ENCODE assay signal across 20 cellular contexts in genomic region chr10:70148516-70148915, GRCh38. TPM values are rescaled to one million over a fixed set of nuclear protein-coding genes. Genes with fewer than 3 reads are reported as not detected.
DNase-seq lines count a peak whose midpoint lies in the region; ATAC-seq, FAIRE-seq and TF ChIP-seq lines count a peak whose summit lies in the region.
"Had no signal": no experiment of that assay in that cellular context is flagged by ENCODE, and none has a peak within 500 bp of the region (broad histone marks: within the 10 kb centered on the region; RNA-seq: fewer than 3 reads in every experiment).

No MANE protein-coding gene starts in this region.

- H3K4me3 ChIP-seq in DND-41 (ENCODE audit: low read depth in 1 of 2, low read length in 2 of 2) = no peak overlapping the region
- no peak overlapping the region for H3K4me3 ChIP-seq in astrocyte (ENCODE audit: insufficient read depth, low read depth, low read length)
- H3K4me3 ChIP-seq: BLaER1, GM23248, PC-9 had no signal

- H3K79me2 ChIP-seq in DND-41 (ENCODE audit: insufficient read depth, low read length) (peaks cover 37% of the 10 kb centered on the region), astrocyte (ENCODE audit: insufficient read depth, low read length) (peaks cover 63% of the 10 kb centered on the region)

- peaks cover 15% of the 10 kb centered on the region for H3K4me1 Mint-ChIP-seq in activated CD4-positive, alpha-beta memory T cell treated with anti-CD3 and anti-CD28 coated beads for 36 hours (ENCODE audit: low read depth)
- peaks cover 19% of the 10 kb centered on the region for H3K4me1 Mint-ChIP-seq in activated CD4-positive, alpha-beta memory T cell treated with anti-CD3 and anti-CD28 coated beads, Interleukin-2, amount 10 ng/mL, durations not matched to agents 7 days and 5 days
- peaks cover 14% of the 10 kb centered on the region for H3K4me1 Mint-ChIP-seq in astrocyte (ENCODE audit: low read depth, unreplicated experiment)
- peaks cover 28% of the 10 kb centered on the region for H3K4me1 Mint-ChIP-seq in nephron

- peaks cover 35% of the 10 kb centered on the region for H3K36me3 Mint-ChIP-seq in activated CD4-positive, alpha-beta memory T cell treated with anti-CD3 and anti-CD28 coated beads for 36 hours
- peaks cover 35% of the 10 kb centered on the region for H3K36me3 Mint-ChIP-seq in activated CD4-positive, alpha-beta memory T cell treated with anti-CD3 and anti-CD28 coated beads, Interleukin-2, amount 10 ng/mL, durations not matched to agents 7 days and 5 days (ENCODE audit: low read depth)
- H3K36me3 Mint-ChIP-seq in astrocyte (ENCODE audit: low read depth, unreplicated experiment) = peaks cover 9% of the 10 kb centered on the region
- H3K36me3 Mint-ChIP-seq in nephron (ENCODE audit: low read depth) = peaks cover 41% of the 10 kb centered on the region

- H3K4me3 Mint-ChIP-seq in activated CD4-positive, alpha-beta memory T cell treated with anti-CD3 and anti-CD28 coated beads for 36 hours = no peak overlapping the region
- H3K4me3 Mint-ChIP-seq in activated CD4-positive, alpha-beta memory T cell treated with anti-CD3 and anti-CD28 coated beads, Interleukin-2, amount 10 ng/mL, durations not matched to agents 7 days and 5 days = no peak overlapping the region
- H3K4me3 Mint-ChIP-seq in astrocyte (ENCODE audit: unreplicated experiment) (no peak overlapping the region), nephron (no peak overlapping the region)
- H3K4me3 Mint-ChIP-seq: CD8-positive, alpha-beta T cell had no signal

- no peaks in the 10 kb centered on the region for H3K9me3 Mint-ChIP-seq in activated CD4-positive, alpha-beta memory T cell treated with anti-CD3 and anti-CD28 coated beads for 36 hours
- H3K9me3 Mint-ChIP-seq in activated CD4-positive, alpha-beta memory T cell treated with anti-CD3 and anti-CD28 coated beads, Interleukin-2, amount 10 ng/mL, durations not matched to agents 7 days and 5 days = no peaks in the 10 kb centered on the region
- H3K9me3 Mint-ChIP-seq in astrocyte (ENCODE audit: unreplicated experiment) = no peaks in the 10 kb centered on the region
- H3K9me3 Mint-ChIP-seq in nephron = no peaks in the 10 kb centered on the region
- H3K9me3 Mint-ChIP-seq: CD8-positive, alpha-beta T cell had no signal

- no peaks in the 10 kb centered on the region for H3K27me3 Mint-ChIP-seq in activated CD4-positive, alpha-beta memory T cell treated with anti-CD3 and anti-CD28 coated beads for 36 hours
- H3K27me3 Mint-ChIP-seq in activated CD4-positive, alpha-beta memory T cell treated with anti-CD3 and anti-CD28 coated beads, Interleukin-2, amount 10 ng/mL, durations not matched to agents 7 days and 5 days = no peaks in the 10 kb centered on the region
- H3K27me3 Mint-ChIP-seq in astrocyte (ENCODE audit: low read depth, unreplicated experiment) = no peaks in the 10 kb centered on the region
- peaks cover 4% of the 10 kb centered on the region for H3K27me3 Mint-ChIP-seq in nephron (ENCODE audit: low read depth)

- ATAC-seq in DND-41 (ENCODE audit: insufficient read depth, low read depth) = no peak
- ATAC-seq: CD8-positive, alpha-beta T cell had no signal

- H3K36me3 ChIP-seq in DND-41 (ENCODE audit: insufficient read depth, low read length) (peaks cover 53% of the 10 kb centered on the region), astrocyte (ENCODE audit: insufficient read depth, low read length) (peaks cover 33% of the 10 kb centered on the region)

- intact Hi-C loops in activated CD4-positive, alpha-beta memory T cell treated with anti-CD3 and anti-CD28 coated beads for 36 hours (cut with micrococcal nuclease) = loop anchor here (5.0 kb wide), 1 partner anchor 59 kb away; no protein-coding TSS in a partner anchor

- H3K27ac ChIP-seq in DND-41 (ENCODE audit: low read length) = no peak overlapping the region
- no peak overlapping the region for H3K27ac ChIP-seq in astrocyte (ENCODE audit: low read depth, low read length)
- H3K27ac ChIP-seq: BLaER1, GM23248, KMS-11, PC-9 had no signal

- FAIRE-seq in astrocyte (lab: Jason Lieb, UNC) = no peak
- FAIRE-seq: GM12891, GM18507 had no signal

- H3K27ac Mint-ChIP-seq in activated CD4-positive, alpha-beta memory T cell treated with anti-CD3 and anti-CD28 coated beads for 36 hours = peak overlapping the region; percentile 38
- H3K27ac Mint-ChIP-seq in activated CD4-positive, alpha-beta memory T cell treated with anti-CD3 and anti-CD28 coated beads, Interleukin-2, amount 10 ng/mL, durations not matched to agents 7 days and 5 days = no peak overlapping the region
- H3K27ac Mint-ChIP-seq in astrocyte (ENCODE audit: unreplicated experiment) (peak overlapping the region; percentile 41), nephron (peak overlapping the region in 2 of 3 experiments; percentile 62 to 67)
- H3K27ac Mint-ChIP-seq: CD8-positive, alpha-beta T cell had no signal

- H3K4me1 ChIP-seq in DND-41 (ENCODE audit: insufficient read depth, low read length) (peaks cover 49% of the 10 kb centered on the region), astrocyte (ENCODE audit: insufficient read depth, low read length) (peaks cover 18% of the 10 kb centered on the region)

- H4K20me1 ChIP-seq in DND-41 (ENCODE audit: insufficient read depth, low read length) (peaks cover 17% of the 10 kb centered on the region), astrocyte (ENCODE audit: insufficient read depth, low read length) (peaks cover 80% of the 10 kb centered on the region)

- no peak for TF ChIP-seq CTCF in DND-41 (IDR thresholded peaks at IDR 0.05; ENCODE audit: borderline replicate concordance, extremely low read depth, low read length, poor library complexity, severe bottlenecking)
- no peak for TF ChIP-seq CTCF in astrocyte (IDR thresholded peaks at IDR 0.05; ENCODE audit: insufficient read depth, low read depth, low read length)
- no peak for TF ChIP-seq CTCF in nephron (IDR thresholded peaks at IDR 0.05; ENCODE audit: unreplicated experiment in 3 of 3)

- POLR2A ChIA-PET in activated CD4-positive, alpha-beta memory T cell treated with anti-CD3 and anti-CD28 coated beads for 36 hours (lab: Charles Lee) = no interaction called here
- POLR2A ChIA-PET in activated CD4-positive, alpha-beta memory T cell treated with anti-CD3 and anti-CD28 coated beads, Interleukin-2, amount 10 ng/mL, durations not matched to agents 7 days and 5 days (lab: Charles Lee) = interaction anchor here (5.5 kb wide), 1 partner anchor 20 kb away, joined by 96 read pairs; the partner anchor contains the start of gene SAR1A

- DNase-seq in activated CD4-positive, alpha-beta memory T cell treated with anti-CD3 and anti-CD28 coated beads for 36 hours = no peak
- DNase-seq in activated CD4-positive, alpha-beta memory T cell treated with anti-CD3 and anti-CD28 coated beads, Interleukin-2, amount 10 ng/mL, durations not matched to agents 7 days and 5 days = no peak
- DNase-seq in DND-41 = no peak
- DNase-seq in astrocyte (ENCODE audit: low read depth) = no peak
- DNase-seq in RPMI8226 = no peak
- DNase-seq in activated gamma-delta T cell treated with Interleukin-2 at 50 U/mL for 16 hours = no peak
- no peak for DNase-seq in H4 (ENCODE audit: low spot score)
- DNase-seq: CD8-positive, alpha-beta T cell; GF-D8; GM23248; NCI-H146; NCI-H2081 treated with DMSO at 0.1 percent for 48 hours; NCI-H510A; NCI-H774; PC-9 had no signal

- H3K4me2 ChIP-seq in DND-41 (ENCODE audit: insufficient read depth, low read length) = peak overlapping the region; percentile 95
- H3K4me2 ChIP-seq in astrocyte (ENCODE audit: low read length) = no peak overlapping the region
- H3K4me2 ChIP-seq: KMS-11, PC-9 had no signal

- CTCF ChIA-PET in activated CD4-positive, alpha-beta memory T cell treated with anti-CD3 and anti-CD28 coated beads for 36 hours (lab: Charles Lee) = interaction anchor here (1.2 to 4.4 kb wide), 3 partner anchors 21 to 73 kb away, joined by 4 to 55 read pairs (median 4); partner anchors contain the start of gene SAR1A
- CTCF ChIA-PET in activated CD4-positive, alpha-beta memory T cell treated with anti-CD3 and anti-CD28 coated beads, Interleukin-2, amount 10 ng/mL, durations not matched to agents 7 days and 5 days (lab: Charles Lee) = interaction anchor here (1.3 kb wide), 1 partner anchor 83 kb away, joined by 5 read pairs; no protein-coding TSS in a partner anchor

- H3K9ac ChIP-seq in DND-41 (ENCODE audit: low read depth, low read length) = peak overlapping the region; percentile 27; the same call in 1 of the 2 replicates
- H3K9ac ChIP-seq in astrocyte (ENCODE audit: low read length) = no peak overlapping the region
- H3K9ac ChIP-seq: BLaER1, GM23248, KMS-11 had no signal

- H3K9me3 ChIP-seq in DND-41 (ENCODE audit: insufficient read depth, low read length, severe bottlenecking) = no peaks in the 10 kb centered on the region
- H3K9me3 ChIP-seq in astrocyte (ENCODE audit: insufficient read depth, low read depth, low read length) = no peaks in the 10 kb centered on the region
- H3K9me3 ChIP-seq: BLaER1 had no signal

- no peaks in the 10 kb centered on the region for H3K27me3 ChIP-seq in DND-41 (ENCODE audit: insufficient read depth, low read length, poor library complexity)
- H3K27me3 ChIP-seq in astrocyte (ENCODE audit: insufficient read depth, low read length) = no peaks in the 10 kb centered on the region
- H3K27me3 ChIP-seq: BLaER1 had no signal

- H2AFZ ChIP-seq in DND-41 (ENCODE audit: low read depth, low read length) = no peak overlapping the region
- H2AFZ ChIP-seq in astrocyte (ENCODE audit: low read depth, low read length) = no peak overlapping the region
- H2AFZ ChIP-seq: GM23248, PC-9 had no signal

RNA-seq across cellular contexts. Expression of gene TYSND1, which starts 2.0 kb away (rescaled TPM):
- 10 to 100 TPM; 10.9 to 12.1 TPM for total RNA-seq in activated CD4-positive, alpha-beta memory T cell treated with anti-CD3 and anti-CD28 coated beads for 36 hours
- 1 to 10 TPM; 9.3 to 9.8 TPM for total RNA-seq in activated CD4-positive, alpha-beta memory T cell treated with anti-CD3 and anti-CD28 coated beads, Interleukin-2, amount 10 ng/mL, durations not matched to agents 7 days and 5 days
- 8.7 and 8.9 TPM in 2 replicates for total RNA-seq in astrocyte
- 9.2 and 10.5 TPM in 2 replicates for total RNA-seq in H4 (2014; rRNA removed; shearing (Covaris generic))

RNA-seq across cellular contexts. Expression of gene AIFM2, which starts 15.9 kb away (rescaled TPM):
- 1 to 10 TPM; 5.3 to 7.1 TPM for total RNA-seq in activated CD4-positive, alpha-beta memory T cell treated with anti-CD3 and anti-CD28 coated beads for 36 hours
- 1 to 10 TPM; 3.7 to 3.8 TPM for total RNA-seq in activated CD4-positive, alpha-beta memory T cell treated with anti-CD3 and anti-CD28 coated beads, Interleukin-2, amount 10 ng/mL, durations not matched to agents 7 days and 5 days
- 7.1 and 7.5 TPM in 2 replicates for total RNA-seq in astrocyte
- total RNA-seq in H4 (2014; rRNA removed; shearing (Covaris generic)) = 9.2 and 10.6 TPM in 2 replicates

RNA-seq across cellular contexts. Expression of gene SAR1A, which starts 21.8 kb away (rescaled TPM):
- total RNA-seq in activated CD4-positive, alpha-beta memory T cell treated with anti-CD3 and anti-CD28 coated beads for 36 hours = 10 to 100 TPM; 91.9 to 94.8 TPM
- total RNA-seq in activated CD4-positive, alpha-beta memory T cell treated with anti-CD3 and anti-CD28 coated beads, Interleukin-2, amount 10 ng/mL, durations not matched to agents 7 days and 5 days = 10 to 100 TPM; 81.4 to 85.6 TPM
- total RNA-seq in astrocyte = 228 and 239 TPM in 2 replicates
- total RNA-seq in H4 (2014; rRNA removed; shearing (Covaris generic)) = 75.0 and 90.9 TPM in 2 replicates
